In the genomic region with DNA sequence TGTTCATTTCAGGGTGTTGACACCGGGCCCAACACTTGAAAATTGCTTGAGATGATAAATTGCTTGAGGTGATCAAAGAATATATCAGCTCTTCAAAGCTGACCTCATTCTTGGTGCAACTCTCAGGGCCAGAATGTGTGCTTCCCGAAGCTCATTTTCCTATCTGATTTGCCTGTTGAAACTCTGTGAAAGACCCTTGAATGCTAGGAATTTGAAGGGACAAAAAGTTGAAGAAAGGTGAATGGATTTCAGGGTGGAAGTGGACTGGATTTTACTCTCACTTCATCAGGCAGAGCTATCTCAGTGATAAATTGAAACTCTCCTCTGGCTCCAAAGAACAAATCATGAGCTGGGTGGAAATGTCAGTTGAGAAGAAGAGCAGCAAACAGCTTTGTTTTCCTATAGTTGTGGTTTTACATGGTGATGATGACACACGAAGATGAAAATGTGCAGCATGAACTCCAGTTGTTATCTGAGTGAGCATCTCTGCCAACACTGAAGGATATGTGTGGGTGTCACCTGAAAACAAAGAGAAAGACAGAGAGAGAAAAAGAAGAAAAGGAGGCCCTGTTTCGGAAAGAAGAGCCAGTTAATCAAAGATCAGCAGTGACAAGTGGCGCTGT, we compare ENCODE assay signal across 10 cellular contexts. TPM values are rescaled to one million over a fixed set of nuclear protein-coding genes. Genes with fewer than 3 reads are reported as not detected.
A peak's percentile ranks its signal among the peaks of the same experiment; 100 is the strongest.
DNase-seq lines count a peak whose midpoint lies in the region; ATAC-seq, FAIRE-seq and TF ChIP-seq lines count a peak whose summit lies in the region.
"Had no signal": no experiment of that assay in that cellular context is flagged by ENCODE, and none has a peak within 500 bp of the region (broad histone marks: within the 10 kb centered on the region; RNA-seq: fewer than 3 reads in every experiment).

No MANE protein-coding gene starts in this region.

- H3K27ac Mint-ChIP-seq in astrocyte (ENCODE audit: unreplicated experiment): peak overlapping the region; percentile 2
- H3K27ac Mint-ChIP-seq: dendritic cell treated with granulocyte-macrophage colony-stimulating factor and Interleukin-4, amounts not matched to agents 40 ng/mL and 50 ng/mL, for 4 days; stimulated activated memory B cell treated with anti-CD40 and anti-IgM and Interleukin-4, amounts not matched to agents 10 μg/mL and 1 μg/mL and 100 μg/mL, for 72 hours had no signal

- H2AFZ ChIP-seq in GM23248 (peak overlapping the region; percentile 27; the same call in 1 of the 2 replicates), OCI-LY7 (ENCODE audit: low read length) (peak overlapping the region; percentile 41; the same call in 1 of the 2 replicates), astrocyte (ENCODE audit: low read depth, low read length) (peak overlapping the region; percentile 16), parathyroid adenoma (peak overlapping the region; percentile 68)

- H3K27ac ChIP-seq in GM23248: peak overlapping the region; percentile 77
- H3K27ac ChIP-seq in OCI-LY7 (ENCODE audit: low read depth, low read length, poor library complexity, severe bottlenecking): peak overlapping the region; percentile 44
- peak overlapping the region; percentile 33 for H3K27ac ChIP-seq in astrocyte (ENCODE audit: low read depth, low read length)
- H3K27ac ChIP-seq in parathyroid adenoma: peak overlapping the region; percentile 49

- peaks cover 51% of the 10 kb centered on the region for H3K4me1 ChIP-seq in GM23248 (ENCODE audit: insufficient read depth)
- H3K4me1 ChIP-seq in OCI-LY7 (ENCODE audit: insufficient read depth, low read length, poor library complexity, severe bottlenecking): peaks cover 24% of the 10 kb centered on the region
- H3K4me1 ChIP-seq in astrocyte (ENCODE audit: insufficient read depth, low read length): peaks cover 16% of the 10 kb centered on the region
- H3K4me1 ChIP-seq in parathyroid adenoma: peaks cover 22% of the 10 kb centered on the region

- CTCF ChIA-PET in OCI-LY7 (lab: Charles Lee; ENCODE audit: unreplicated experiment): interaction anchor here (1.2 kb wide), 1 partner anchor 13 kb away, joined by 4 read pairs; no protein-coding TSS in a partner anchor

- H3K9me2 ChIP-seq in GM23248 (ENCODE audit: insufficient read depth): no peaks in the 10 kb centered on the region
- H3K9me2 ChIP-seq in OCI-LY7 (ENCODE audit: insufficient read depth, low read length): no peaks in the 10 kb centered on the region

- ATAC-seq in GM18861 (IDR thresholded peaks at IDR 0.05; ENCODE audit: unreplicated experiment): no peak
- ATAC-seq: stimulated activated memory B cell treated with anti-CD40 and anti-IgM and Interleukin-4, amounts not matched to agents 10 μg/mL and 1 μg/mL and 100 μg/mL, for 72 hours had no signal

- DNase-seq in GM23248 (peak; percentile 78), OCI-LY7 (ENCODE audit: low spot score) (peak; percentile 31), astrocyte (ENCODE audit: low read depth) (peak; percentile 73), cardiac septum (ENCODE audit: low spot score) (no peak)
- no peak for DNase-seq in NK-92 treated with Interleukin-12 subunit alpha and Interleukin-12 subunit beta, amount 100 ng/mL, for 24 hours (lab: John Stamatoyannopoulos, UW)
- DNase-seq: NCI-H2171 treated with DMSO at 0.1 percent for 48 hours had no signal

- peaks cover 2% of the 10 kb centered on the region for H3K36me3 Mint-ChIP-seq in astrocyte (ENCODE audit: low read depth, unreplicated experiment)
- H3K36me3 Mint-ChIP-seq: stimulated activated memory B cell treated with anti-CD40 and anti-IgM and Interleukin-4, amounts not matched to agents 10 μg/mL and 1 μg/mL and 100 μg/mL, for 72 hours had no signal

- H3K9ac ChIP-seq in GM23248 (peak overlapping the region; percentile 49), astrocyte (ENCODE audit: low read length) (peak overlapping the region; percentile 23), parathyroid adenoma (no peak overlapping the region)

- WGBS in GM23248 (ENCODE audit: low coverage in 1 of 2, low lambda C conversion rate in 2 of 2, missing lambda C conversion rate in 2 of 2), 2 experiments: 50 to 52% methylated on average over 5 of the region's 5 CpGs

- no peaks in the 10 kb centered on the region for H3K27me3 Mint-ChIP-seq in astrocyte (ENCODE audit: low read depth, unreplicated experiment)
- H3K27me3 Mint-ChIP-seq: dendritic cell treated with granulocyte-macrophage colony-stimulating factor and Interleukin-4, amounts not matched to agents 40 ng/mL and 50 ng/mL, for 4 days; stimulated activated memory B cell treated with anti-CD40 and anti-IgM and Interleukin-4, amounts not matched to agents 10 μg/mL and 1 μg/mL and 100 μg/mL, for 72 hours had no signal

- H3K9me3 ChIP-seq in GM23248 (ENCODE audit: low read depth) (no peaks in the 10 kb centered on the region), OCI-LY7 (ENCODE audit: low read length) (peaks cover 6% of the 10 kb centered on the region; the same call in 1 of the 2 replicates), astrocyte (ENCODE audit: insufficient read depth, low read depth, low read length) (no peaks in the 10 kb centered on the region), parathyroid adenoma (ENCODE audit: control insufficient read depth, low read length) (no peaks in the 10 kb centered on the region)

- H3K4me1 Mint-ChIP-seq in astrocyte (ENCODE audit: low read depth, unreplicated experiment): peaks cover 15% of the 10 kb centered on the region
- H3K4me1 Mint-ChIP-seq: stimulated activated memory B cell treated with anti-CD40 and anti-IgM and Interleukin-4, amounts not matched to agents 10 μg/mL and 1 μg/mL and 100 μg/mL, for 72 hours had no signal

- H3K4me3 ChIP-seq in GM23248: peak overlapping the region; percentile 20; the same call in 1 of the 2 replicates
- peak overlapping the region; percentile 9 for H3K4me3 ChIP-seq in OCI-LY7 (ENCODE audit: low read depth, low read length, poor library complexity, severe bottlenecking)
- H3K4me3 ChIP-seq in astrocyte (ENCODE audit: insufficient read depth, low read depth, low read length): no peak overlapping the region
- H3K4me3 ChIP-seq in parathyroid adenoma (ENCODE audit: low read depth, low read length): no peak overlapping the region

- peaks cover 3% of the 10 kb centered on the region for H3K9me3 Mint-ChIP-seq in astrocyte (ENCODE audit: unreplicated experiment)

- no peaks in the 10 kb centered on the region for H3K79me2 ChIP-seq in GM23248 (ENCODE audit: insufficient read depth)
- no peaks in the 10 kb centered on the region for H3K79me2 ChIP-seq in OCI-LY7 (ENCODE audit: insufficient read depth, low read depth, low read length)
- no peaks in the 10 kb centered on the region for H3K79me2 ChIP-seq in astrocyte (ENCODE audit: insufficient read depth, low read length)
- no peaks in the 10 kb centered on the region for H3K79me2 ChIP-seq in parathyroid adenoma

- H3K4me2 ChIP-seq in GM23248 (ENCODE audit: unreplicated experiment): peak overlapping the region; percentile 82
- H3K4me2 ChIP-seq in OCI-LY7 (ENCODE audit: low read length): peak overlapping the region; percentile 54
- H3K4me2 ChIP-seq in astrocyte (ENCODE audit: low read length): peak overlapping the region; percentile 74
- no peak overlapping the region for H3K4me2 ChIP-seq in parathyroid adenoma (ENCODE audit: low read length)

- in situ Hi-C loops in GM23248 (cut with MboI): no loop called here

- TF ChIP-seq CTCF in OCI-LY7 (conservative IDR thresholded peaks at IDR 0.05; ENCODE audit: low read length): no peak; the same call in 1 of the 2 replicates
- TF ChIP-seq CTCF in astrocyte (IDR thresholded peaks at IDR 0.05; ENCODE audit: insufficient read depth, low read depth, low read length): no peak
- no peak for TF ChIP-seq CTCF in parathyroid adenoma (IDR thresholded peaks at IDR 0.05)

- peak; percentile 5 for FAIRE-seq in astrocyte (lab: Jason Lieb, UNC)

- peaks cover 39% of the 10 kb centered on the region for H3F3A ChIP-seq in GM23248 (ENCODE audit: insufficient read depth)

- H3K4me3 Mint-ChIP-seq in astrocyte (ENCODE audit: unreplicated experiment): no peak overlapping the region
- H3K4me3 Mint-ChIP-seq: dendritic cell treated with granulocyte-macrophage colony-stimulating factor and Interleukin-4, amounts not matched to agents 40 ng/mL and 50 ng/mL, for 4 days; stimulated activated memory B cell treated with anti-CD40 and anti-IgM and Interleukin-4, amounts not matched to agents 10 μg/mL and 1 μg/mL and 100 μg/mL, for 72 hours had no signal

- H4K20me1 ChIP-seq in GM23248 (ENCODE audit: insufficient read depth) (no peaks in the 10 kb centered on the region), OCI-LY7 (ENCODE audit: insufficient read depth, low read length) (no peaks in the 10 kb centered on the region), astrocyte (ENCODE audit: insufficient read depth, low read length) (no peaks in the 10 kb centered on the region)

- POLR2A ChIA-PET in OCI-LY7 (lab: Charles Lee): interaction anchor here (0.6 to 4.6 kb wide), 17 partner anchors 7 to 272 kb away, joined by 3 to 21 read pairs (median 5); a partner anchor contains a TSS

- BruUV-seq in OCI-LY7 (replicated peaks; lab: Mats Ljungman, UMichigan): no TSS peak

- H3K27me3 ChIP-seq in GM23248 (replicated peaks; ENCODE audit: insufficient read depth) (no peaks in the 10 kb centered on the region), astrocyte (ENCODE audit: insufficient read depth, low read length) (no peaks in the 10 kb centered on the region), parathyroid adenoma (ENCODE audit: control insufficient read depth, insufficient read depth, low read length) (no peaks in the 10 kb centered on the region)

- intact Hi-C loops in OCI-LY7 (cut with micrococcal nuclease; ENCODE audit: unreplicated experiment): no loop called here
- intact Hi-C loops in cardiac septum (cut with DNase I): no loop called here

- H3K36me3 ChIP-seq in GM23248 (ENCODE audit: low read depth) (no peaks in the 10 kb centered on the region), OCI-LY7 (ENCODE audit: insufficient read depth, low read length) (peaks cover 56% of the 10 kb centered on the region), astrocyte (ENCODE audit: insufficient read depth, low read length) (no peaks in the 10 kb centered on the region), parathyroid adenoma (ENCODE audit: control insufficient read depth, insufficient read depth, low read length) (no peaks in the 10 kb centered on the region)

RNA-seq across cellular contexts. Expression of a gene that starts 34.4 kb away (rescaled TPM):
- total RNA-seq in GM23248 (2014; rRNA removed; shearing (Covaris generic)): 0.11 TPM in 1 of 2 replicates, not detected in the other
- 0.10 and 0.11 TPM in 2 replicates for polyA plus RNA-seq in GM23248 (2016; fragmentation: Nextera tagmentation; extraction: Ambion mirVana)
- 0.49 and 0.92 TPM in 2 replicates for total RNA-seq in OCI-LY7 (2014; rRNA removed; shearing (Covaris generic))
- total RNA-seq in OCI-LY7 (2022): 22.3 and 44.6 TPM in 2 replicates
- total RNA-seq in astrocyte: not detected in 2 replicates
- total RNA-seq in cardiac septum: 1.3 TPM

Comparison
In these comparisons a context has a peak if more than half of its experiments do, and no peak if none do; other contexts are left out.
1. DNase-seq: peak in GM23248 (single experiment), OCI-LY7 (single experiment) and astrocyte (single experiment); none in NK-92 treated with Interleukin-12 subunit alpha and Interleukin-12 subunit beta, amount 100 ng/mL, for 24 hours (single experiment) and cardiac septum (single experiment).
2. H2AFZ ChIP-seq: peak in every context shown above with its lines; median percentile 68 in parathyroid adenoma; 41 in OCI-LY7; 27 in GM23248; 16 in astrocyte.
3. H3K4me3 ChIP-seq: peak in GM23248 (single experiment) and OCI-LY7 (single experiment); none in astrocyte (single experiment) and parathyroid adenoma (single experiment).
4. Peak in every context shown above with its lines, with median percentiles within 50 percentile points of each other: H3K27ac ChIP-seq.